Comparison of ENCODE assay signal across 2 cellular contexts in the genomic region with DNA sequence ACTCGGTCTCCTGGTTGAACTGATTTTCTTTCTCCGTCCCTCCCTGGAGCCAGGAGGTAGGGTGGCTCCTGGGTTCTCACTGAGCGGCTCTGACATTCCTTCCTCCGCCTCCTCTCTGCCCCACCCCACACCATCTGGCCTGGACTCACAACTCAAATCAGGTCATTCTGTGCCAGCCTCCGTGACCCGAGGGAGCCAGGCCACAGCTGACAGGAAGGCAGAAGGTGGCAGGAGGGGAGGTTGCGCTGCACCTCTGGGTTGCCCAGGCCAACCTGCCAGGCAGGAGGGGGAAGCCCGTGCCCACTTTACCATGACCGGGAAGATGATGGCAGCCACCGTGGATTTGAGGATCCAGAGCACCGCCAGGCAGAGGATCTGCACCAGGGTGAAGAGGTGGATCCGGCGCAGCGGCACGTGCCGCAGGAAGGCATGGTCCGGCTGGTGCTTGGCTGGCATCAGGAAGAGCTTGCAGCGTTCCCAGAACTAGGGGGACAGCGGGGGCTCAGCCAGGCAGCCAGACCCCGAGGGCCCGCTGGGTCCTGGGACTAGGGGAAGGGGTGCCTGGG.
TF ChIP-seq lines count a peak whose summit lies in the region.

No MANE protein-coding gene starts in this region.

TF ChIP-seq in HEK293, 187 proteins besides CTCF, POLR2A, EP300 and RAD21:
- TF ChIP-seq ZNF600 (tag by site-specific recombination; IDR thresholded peaks at IDR 0.05) (peak; percentile 44; the same call in 1 of the 2 replicates), SALL2 (tag by site-specific recombination; IDR thresholded peaks at IDR 0.05; ENCODE audit: borderline replicate concordance) (no peak)

TF ChIP-seq in K562, 482 proteins besides CTCF, POLR2A, EP300 and RAD21:
- TF ChIP-seq RBM22 (IDR thresholded peaks at IDR 0.05; ENCODE audit: low read depth, low read length, poor library complexity, severe bottlenecking) (peak; percentile 46), POLR2G (IDR thresholded peaks at IDR 0.05; ENCODE audit: low read depth, low read length) (peak; percentile 62; the same call in 1 of the 2 replicates)
- TF ChIP-seq, protein P1, sequence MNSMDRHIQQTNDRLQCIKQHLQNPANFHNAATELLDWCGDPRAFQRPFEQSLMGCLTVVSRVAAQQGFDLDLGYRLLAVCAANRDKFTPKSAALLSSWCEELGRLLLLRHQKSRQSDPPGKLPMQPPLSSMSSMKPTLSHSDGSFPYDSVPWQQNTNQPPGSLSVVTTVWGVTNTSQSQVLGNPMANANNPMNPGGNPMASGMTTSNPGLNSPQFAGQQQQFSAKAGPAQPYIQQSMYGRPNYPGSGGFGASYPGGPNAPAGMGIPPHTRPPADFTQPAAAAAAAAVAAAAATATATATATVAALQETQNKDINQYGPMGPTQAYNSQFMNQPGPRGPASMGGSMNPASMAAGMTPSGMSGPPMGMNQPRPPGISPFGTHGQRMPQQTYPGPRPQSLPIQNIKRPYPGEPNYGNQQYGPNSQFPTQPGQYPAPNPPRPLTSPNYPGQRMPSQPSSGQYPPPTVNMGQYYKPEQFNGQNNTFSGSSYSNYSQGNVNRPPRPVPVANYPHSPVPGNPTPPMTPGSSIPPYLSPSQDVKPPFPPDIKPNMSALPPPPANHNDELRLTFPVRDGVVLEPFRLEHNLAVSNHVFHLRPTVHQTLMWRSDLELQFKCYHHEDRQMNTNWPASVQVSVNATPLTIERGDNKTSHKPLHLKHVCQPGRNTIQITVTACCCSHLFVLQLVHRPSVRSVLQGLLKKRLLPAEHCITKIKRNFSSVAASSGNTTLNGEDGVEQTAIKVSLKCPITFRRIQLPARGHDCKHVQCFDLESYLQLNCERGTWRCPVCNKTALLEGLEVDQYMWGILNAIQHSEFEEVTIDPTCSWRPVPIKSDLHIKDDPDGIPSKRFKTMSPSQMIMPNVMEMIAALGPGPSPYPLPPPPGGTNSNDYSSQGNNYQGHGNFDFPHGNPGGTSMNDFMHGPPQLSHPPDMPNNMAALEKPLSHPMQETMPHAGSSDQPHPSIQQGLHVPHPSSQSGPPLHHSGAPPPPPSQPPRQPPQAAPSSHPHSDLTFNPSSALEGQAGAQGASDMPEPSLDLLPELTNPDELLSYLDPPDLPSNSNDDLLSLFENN (IDR thresholded peaks at IDR 0.05; ENCODE audit: low read depth in 2 of 2, low read length in 2 of 2) = no peak
